15 cellular contexts compared by ENCODE assay signal in genomic region chr15:38257676-38258075, GRCh38. TPM values are rescaled to one million over a fixed set of nuclear protein-coding genes. Genes with fewer than 3 reads are reported as not detected.
DNase-seq lines count a peak whose midpoint lies in the region; TF ChIP-seq lines count a peak whose summit lies in the region.
"Had no signal": no experiment of that assay in that cellular context is flagged by ENCODE, and none has a peak within 500 bp of the region (broad histone marks: within the 10 kb centered on the region; RNA-seq: fewer than 3 reads in every experiment).

No MANE protein-coding gene starts in this region.

- H2AFZ ChIP-seq in neural progenitor cell (replicated peaks), result no peak overlapping the region

- H3K4me3 ChIP-seq in AG04450 (ENCODE audit: low read depth, low read length), result peak overlapping the region; percentile 3; the same call in 1 of the 2 replicates
- H3K4me3 ChIP-seq in epithelial cell of esophagus (ENCODE audit: low read length), result no peak overlapping the region
- no peak overlapping the region for H3K4me3 ChIP-seq in neural progenitor cell
- H3K4me3 ChIP-seq: SJSA1 had no signal

- H3K27me3 Mint-ChIP-seq in neural progenitor cell (ENCODE audit: insufficient read depth, low read depth), result no peaks in the 10 kb centered on the region
- H3K27me3 Mint-ChIP-seq in activated naive CD4-positive, alpha-beta T cell treated with anti-CD3 and anti-CD28 coated beads for 36 hours (ENCODE audit: low read depth), result no peaks in the 10 kb centered on the region

- H3K4me1 ChIP-seq in neural progenitor cell, result peaks cover 34% of the 10 kb centered on the region

- peak overlapping the region; percentile 93 for H3K4me2 ChIP-seq in neural progenitor cell

- H3F3A ChIP-seq in neural progenitor cell (ENCODE audit: low read depth), result peaks cover 8% of the 10 kb centered on the region

- H3K9me3 ChIP-seq in AG04450 (ENCODE audit: control insufficient read depth, insufficient read depth, low read length) (no peaks in the 10 kb centered on the region; the same call in 1 of the 2 replicates), neural progenitor cell (ENCODE audit: low read depth) (no peaks in the 10 kb centered on the region)
- H3K9me3 ChIP-seq: SJSA1 had no signal

- H3K9me3 Mint-ChIP-seq in neural progenitor cell, result peaks cover 7% of the 10 kb centered on the region
- H3K9me3 Mint-ChIP-seq in activated naive CD4-positive, alpha-beta T cell treated with anti-CD3 and anti-CD28 coated beads for 36 hours, result no peaks in the 10 kb centered on the region

- no peak for DNase-seq in AG04450 (ENCODE audit: low read depth, low spot score)
- DNase-seq in OCI-M1 (lab: John Stamatoyannopoulos, UW), result peak; percentile 38
- peak; percentile 21 for DNase-seq in epithelial cell of esophagus (ENCODE audit: low read depth)
- DNase-seq in neural progenitor cell (ENCODE audit: low spot score), result no peak
- no peak for DNase-seq in activated naive CD4-positive, alpha-beta T cell treated with anti-CD3 and anti-CD28 coated beads for 36 hours
- no peak for DNase-seq in cortex of kidney (lab: John Stamatoyannopoulos, UW)
- no peak for DNase-seq in activated effector memory CD4-positive, alpha-beta T cell treated with anti-CD3 and anti-CD28 coated beads, Interleukin-2, amount 50 U/mL, for 16 hours
- no peak for DNase-seq in NCI-H524 treated with DMSO at 0.1 percent for 48 hours (lab: John Stamatoyannopoulos, UW)
- DNase-seq: activated naive CD4-positive, alpha-beta T cell; MV-4-11; NCI-H2171; nucleus accumbens; stimulated activated CD4-positive, alpha-beta T cell treated with anti-CD3 and anti-CD28 coated beads, Interleukin-12 subunit alpha, Interleukin-12 subunit beta, amount 100 ng/mL, for 4 hours had no signal

- peaks cover 99% of the 10 kb centered on the region for H4K20me1 ChIP-seq in neural progenitor cell (ENCODE audit: low read depth)

- no peak overlapping the region for H3K9ac ChIP-seq in neural progenitor cell

- H3K36me3 Mint-ChIP-seq in neural progenitor cell, result peaks cover 22% of the 10 kb centered on the region
- H3K36me3 Mint-ChIP-seq in activated naive CD4-positive, alpha-beta T cell treated with anti-CD3 and anti-CD28 coated beads for 36 hours (ENCODE audit: low read depth), result no peaks in the 10 kb centered on the region

- H3K4me1 Mint-ChIP-seq in neural progenitor cell, result peaks cover 32% of the 10 kb centered on the region
- peaks cover 11% of the 10 kb centered on the region for H3K4me1 Mint-ChIP-seq in activated naive CD4-positive, alpha-beta T cell treated with anti-CD3 and anti-CD28 coated beads for 36 hours (ENCODE audit: low read depth)

- H3K4me3 Mint-ChIP-seq in neural progenitor cell, result peak overlapping the region; percentile 55
- no peak overlapping the region for H3K4me3 Mint-ChIP-seq in activated naive CD4-positive, alpha-beta T cell treated with anti-CD3 and anti-CD28 coated beads for 36 hours

- no peak for TF ChIP-seq CTCF in AG04450 (IDR thresholded peaks at IDR 0.05; ENCODE audit: low read depth, low read length)
- TF ChIP-seq CTCF in epithelial cell of esophagus (IDR thresholded peaks at IDR 0.05; ENCODE audit: insufficient read depth, low read depth, low read length, missing control alignments), result no peak
- TF ChIP-seq CTCF in neural progenitor cell (IDR thresholded peaks at IDR 0.05), result no peak

- H3K79me2 ChIP-seq in neural progenitor cell (ENCODE audit: low read depth), result peaks cover 100% of the 10 kb centered on the region

- H3K27me3 ChIP-seq in AG04450 (ENCODE audit: control insufficient read depth, insufficient read depth, low read length) (no peaks in the 10 kb centered on the region), neural progenitor cell (no peaks in the 10 kb centered on the region)
- H3K27me3 ChIP-seq: SJSA1 had no signal

- CTCF ChIA-PET in AG04450 (lab: Charles Lee), result interaction anchor here (0.9 to 1.3 kb wide), 2 partner anchors 182 to 262 kb away, joined by 3 to 4 read pairs; no protein-coding TSS in a partner anchor
- CTCF ChIA-PET in activated naive CD4-positive, alpha-beta T cell treated with anti-CD3 and anti-CD28 coated beads for 36 hours (lab: Charles Lee), result interaction anchor here (1.2 kb wide), 1 partner anchor 211 kb away, joined by 3 read pairs; no protein-coding TSS in a partner anchor

- no peaks in the 10 kb centered on the region for H3K36me3 ChIP-seq in neural progenitor cell

- POLR2A ChIA-PET in AG04450 (lab: Yijun Ruan, JAX), result no interaction called here

- intact Hi-C loops in activated naive CD4-positive, alpha-beta T cell treated with anti-CD3 and anti-CD28 coated beads for 36 hours (cut with micrococcal nuclease), result loop anchor here (10.0 kb wide), 1 partner anchor 277 kb away; no protein-coding TSS in a partner anchor

- H3K27ac ChIP-seq in AG04450 (ENCODE audit: low read depth, low read length) (no peak overlapping the region), neural progenitor cell (no peak overlapping the region)
- H3K27ac ChIP-seq: epithelial cell of prostate, SJSA1 had no signal

- H3K27ac Mint-ChIP-seq in neural progenitor cell, result no peak overlapping the region
- no peak overlapping the region for H3K27ac Mint-ChIP-seq in activated naive CD4-positive, alpha-beta T cell treated with anti-CD3 and anti-CD28 coated beads for 36 hours

RNA-seq across cellular contexts. Expression of gene SPRED1, which starts 5.0 kb away (rescaled TPM):
- polyA plus RNA-seq in AG04450 (2011; rRNA removed), result 10.7 and 15.1 TPM in 2 replicates
- 29.6 and 34.2 TPM in 2 replicates for polyA minus RNA-seq in AG04450 (2011; rRNA and poly(A)+ RNA removed)
- 32.3 and 49.3 TPM in 2 replicates for total RNA-seq in neural progenitor cell (ENCODE audit: low replicate concordance)
- total RNA-seq in activated naive CD4-positive, alpha-beta T cell treated with anti-CD3 and anti-CD28 coated beads for 36 hours, result under 1 TPM; 0.62 to 0.74 TPM

Comparison
In these comparisons a context has a peak if more than half of its experiments do, and no peak if none do; other contexts are left out.
1. DNase-seq: peak in OCI-M1 (single experiment) and epithelial cell of esophagus (single experiment); none in AG04450 (single experiment), neural progenitor cell (single experiment), activated naive CD4-positive, alpha-beta T cell treated with anti-CD3 and anti-CD28 coated beads for 36 hours (single experiment), cortex of kidney (single experiment), activated effector memory CD4-positive, alpha-beta T cell treated with anti-CD3 and anti-CD28 coated beads, Interleukin-2, amount 50 U/mL, for 16 hours (single experiment) and NCI-H524 treated with DMSO at 0.1 percent for 48 hours (single experiment).
2. RNA of gene SPRED1, which starts 5.0 kb away (total RNA-seq): 32.3 to 49.3 TPM in neural progenitor cell; 0.62 to 0.74 TPM in activated naive CD4-positive, alpha-beta T cell treated with anti-CD3 and anti-CD28 coated beads for 36 hours; every median in the first group is over 10 times any median in the second.